Comparison of ENCODE assay signal across 1 cellular context in genomic region chr12:24911284-24911791, GRCh38.
TF ChIP-seq lines count a peak whose summit lies in the region.

No MANE protein-coding gene starts in this region.

TF ChIP-seq in HepG2, 621 proteins besides CTCF, POLR2A, EP300 and RAD21 (continued from another document and continues in another):
- TF ChIP-seq ZNF142 (CRISPR knock-in tag; IDR thresholded peaks at IDR 0.05) (no peak), FOXM1 (CRISPR knock-in tag; IDR thresholded peaks at IDR 0.05) (no peak), ARNT (IDR thresholded peaks at IDR 0.05) (no peak), THAP7 (CRISPR knock-in tag; IDR thresholded peaks at IDR 0.05) (no peak), HMGA1 (CRISPR knock-in tag; conservative IDR thresholded peaks at IDR 0.05) (no peak), ZFP82 (CRISPR knock-in tag; IDR thresholded peaks at IDR 0.05; ENCODE audit: borderline replicate concordance) (no peak), ARID5B (CRISPR knock-in tag; IDR thresholded peaks at IDR 0.05) (peak; percentile 77), TAF1 (CRISPR knock-in tag; IDR thresholded peaks at IDR 0.05) (no peak), ZNF703 (CRISPR knock-in tag; IDR thresholded peaks at IDR 0.05; ENCODE audit: borderline replicate concordance) (no peak), CENPBD1 (CRISPR knock-in tag; IDR thresholded peaks at IDR 0.05; ENCODE audit: borderline replicate concordance, low read depth) (no peak), ZFP41 (CRISPR knock-in tag; IDR thresholded peaks at IDR 0.05; ENCODE audit: borderline replicate concordance) (no peak), ZNF432 (CRISPR knock-in tag; IDR thresholded peaks at IDR 0.05; ENCODE audit: borderline replicate concordance) (no peak), LBX2 (CRISPR knock-in tag; IDR thresholded peaks at IDR 0.05; ENCODE audit: borderline replicate concordance) (no peak), ZNF543 (CRISPR knock-in tag; IDR thresholded peaks at IDR 0.05) (no peak), ZNF274 (CRISPR knock-in tag; IDR thresholded peaks at IDR 0.05) (no peak), MAF1 (CRISPR knock-in tag; IDR thresholded peaks at IDR 0.05; ENCODE audit: borderline replicate concordance) (no peak), EED (CRISPR knock-in tag; IDR thresholded peaks at IDR 0.05) (no peak), HOXA7 (CRISPR knock-in tag; IDR thresholded peaks at IDR 0.05) (no peak), ATF6 (CRISPR knock-in tag; conservative IDR thresholded peaks at IDR 0.05) (no peak), ZNF496 (CRISPR knock-in tag; IDR thresholded peaks at IDR 0.05; ENCODE audit: insufficient replicate concordance) (no peak), ZNF362 (CRISPR knock-in tag; IDR thresholded peaks at IDR 0.05; ENCODE audit: borderline replicate concordance) (no peak), SIX1 (CRISPR knock-in tag; IDR thresholded peaks at IDR 0.05; ENCODE audit: borderline replicate concordance) (no peak), GTF3A (CRISPR knock-in tag; conservative IDR thresholded peaks at IDR 0.05) (no peak), TBP (CRISPR knock-in tag; IDR thresholded peaks at IDR 0.05) (no peak), ELF1 (CRISPR knock-in tag; IDR thresholded peaks at IDR 0.05) (no peak), FOXK1 (CRISPR knock-in tag; IDR thresholded peaks at IDR 0.05; ENCODE audit: borderline replicate concordance, low read depth) (no peak), HNRNPL (IDR thresholded peaks at IDR 0.05; ENCODE audit: low read depth, low read length) (no peak), ETV6 (CRISPR knock-in tag; conservative IDR thresholded peaks at IDR 0.05) (no peak), FOXA3 (CRISPR knock-in tag; IDR thresholded peaks at IDR 0.05) (peak; percentile 48; the same call in 1 of the 2 replicates), NFE2 (CRISPR knock-in tag; IDR thresholded peaks at IDR 0.05) (no peak), ZNF17 (CRISPR knock-in tag; IDR thresholded peaks at IDR 0.05) (no peak), TRAFD1 (CRISPR knock-in tag; IDR thresholded peaks at IDR 0.05; ENCODE audit: borderline replicate concordance) (no peak), KDM4B (CRISPR knock-in tag; IDR thresholded peaks at IDR 0.05) (no peak), TCF12 (IDR thresholded peaks at IDR 0.05) (no peak), TCF12 (CRISPR knock-in tag; IDR thresholded peaks at IDR 0.05) (no peak), MTF1 (CRISPR knock-in tag; IDR thresholded peaks at IDR 0.05) (no peak), ZUFSP (CRISPR knock-in tag; IDR thresholded peaks at IDR 0.05; ENCODE audit: borderline replicate concordance) (no peak)
